In genomic region chr9:83477120-83477519, GRCh38 we compare ENCODE assay signal across 1 cellular context.
TF ChIP-seq lines count a peak whose summit lies in the region.

No MANE protein-coding gene starts in this region.

TF ChIP-seq in GM23338, 12 proteins besides CTCF, POLR2A, EP300 and RAD21 (continued from another document):
- no peak for TF ChIP-seq ZNF462 (CRISPR knock-in tag; IDR thresholded peaks at IDR 0.05)
- no peak for TF ChIP-seq ZNF114 (CRISPR knock-in tag; IDR thresholded peaks at IDR 0.05)
- TF ChIP-seq CREB1 (CRISPR knock-in tag; IDR thresholded peaks at IDR 0.05; ENCODE audit: low read depth), result no peak
- no peak for TF ChIP-seq REST (IDR thresholded peaks at IDR 0.05; ENCODE audit: unreplicated experiment)
- TF ChIP-seq POLR2AphosphoS5 (IDR thresholded peaks at IDR 0.05; ENCODE audit: low read depth), result no peak
- TF ChIP-seq EZH2 (IDR thresholded peaks at IDR 0.05; ENCODE audit: low read depth, unreplicated experiment), result no peak
- TF ChIP-seq EZH2phosphoT487 (IDR thresholded peaks at IDR 0.05; ENCODE audit: unreplicated experiment), result no peak
- TF ChIP-seq ZNF331 (CRISPR knock-in tag; IDR thresholded peaks at IDR 0.05; ENCODE audit: low read depth), result no peak
